Comparison of ENCODE assay signal across 2 cellular contexts in genomic region chr17:73974536-73974935, GRCh38.
TF ChIP-seq lines count a peak whose summit lies in the region.

No MANE protein-coding gene starts in this region.

TF ChIP-seq in GM23338, 12 proteins besides CTCF, POLR2A, EP300 and RAD21 (continued from another document):
- TF ChIP-seq ETS1 (IDR thresholded peaks at IDR 0.05), result no peak
- TF ChIP-seq CREB1 (CRISPR knock-in tag; IDR thresholded peaks at IDR 0.05; ENCODE audit: low read depth), result no peak
- TF ChIP-seq NANOG (IDR thresholded peaks at IDR 0.05; ENCODE audit: borderline replicate concordance), result no peak
- no peak for TF ChIP-seq REST (IDR thresholded peaks at IDR 0.05; ENCODE audit: unreplicated experiment)
- TF ChIP-seq STAT1 (IDR thresholded peaks at IDR 0.05; ENCODE audit: unreplicated experiment), result no peak
- TF ChIP-seq JUNB (IDR thresholded peaks at IDR 0.05; ENCODE audit: unreplicated experiment), result no peak
- TF ChIP-seq ZNF462 (CRISPR knock-in tag; IDR thresholded peaks at IDR 0.05), result no peak
- TF ChIP-seq ZNF114 (CRISPR knock-in tag; IDR thresholded peaks at IDR 0.05), result no peak
- TF ChIP-seq POLR2AphosphoS5 (IDR thresholded peaks at IDR 0.05; ENCODE audit: low read depth), result no peak

TF ChIP-seq in IMR-90, 13 proteins besides CTCF, POLR2A, EP300 and RAD21 (continued from another document):
- no peak for TF ChIP-seq MAZ (IDR thresholded peaks at IDR 0.05; ENCODE audit: borderline replicate concordance, low read depth, low read length)
- TF ChIP-seq BHLHE40 (IDR thresholded peaks at IDR 0.05; ENCODE audit: low read depth, low read length), result no peak
- TF ChIP-seq CHD1 (IDR thresholded peaks at IDR 0.05; ENCODE audit: low read depth, low read length), result no peak
- TF ChIP-seq SMC3 (IDR thresholded peaks at IDR 0.05; ENCODE audit: low read depth, low read length), result no peak
- TF ChIP-seq ELK1 (IDR thresholded peaks at IDR 0.05; ENCODE audit: borderline replicate concordance, low read depth, low read length), result no peak
- TF ChIP-seq RCOR1 (IDR thresholded peaks at IDR 0.05; ENCODE audit: insufficient replicate concordance, low read length), result no peak
